ENCODE assay signal across 1 cellular context in the genomic region with DNA sequence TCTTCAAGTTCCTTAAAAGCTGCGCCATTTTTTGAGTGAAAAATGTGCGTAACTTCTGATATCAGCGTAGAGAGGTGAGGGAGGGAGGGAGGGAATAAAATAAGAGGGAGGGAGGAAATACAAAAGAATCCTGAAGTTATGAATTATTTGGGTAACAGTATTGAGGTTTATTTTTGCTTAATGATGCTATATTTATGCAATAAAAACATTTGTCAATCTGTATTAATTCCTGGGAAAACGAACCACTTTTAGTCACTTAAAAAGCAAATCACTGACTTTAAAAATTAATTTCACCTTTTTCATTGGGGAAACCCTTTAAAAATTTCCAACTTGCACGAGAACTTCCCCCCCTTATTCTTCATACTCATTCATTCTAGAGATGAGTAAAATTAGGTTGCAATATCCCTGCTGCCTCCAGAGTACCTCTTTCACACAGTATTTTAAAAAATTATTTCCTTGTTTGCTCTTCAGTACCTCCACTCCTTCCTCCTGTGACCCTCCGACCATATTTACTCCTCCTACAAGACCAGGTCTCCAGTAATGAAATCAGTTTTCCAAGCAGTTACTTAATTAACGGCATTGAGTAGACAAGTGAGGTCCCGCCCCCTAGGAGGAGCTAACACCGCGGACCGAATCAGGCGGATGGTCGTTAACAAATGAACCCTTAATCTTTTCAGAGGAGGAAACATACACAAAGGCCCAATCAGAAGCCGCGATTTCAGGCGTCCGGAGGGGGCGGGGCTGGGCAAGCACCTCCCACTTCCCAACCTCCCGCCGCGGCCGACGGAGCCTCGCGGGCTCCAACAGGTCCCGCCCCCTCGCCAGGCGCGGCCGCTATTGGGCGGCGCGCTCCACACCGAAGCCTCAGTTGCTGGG.
TF ChIP-seq lines count a peak whose summit lies in the region.

No MANE protein-coding gene starts in this region.

TF ChIP-seq in HepG2, 621 proteins besides CTCF, POLR2A, EP300 and RAD21 (continued from another document and continues in another):
- TF ChIP-seq RBFOX2 (IDR thresholded peaks at IDR 0.05; ENCODE audit: low read depth, low read length): peak; percentile 64; the same call in 1 of the 2 replicates
- TF ChIP-seq, protein P1, sequence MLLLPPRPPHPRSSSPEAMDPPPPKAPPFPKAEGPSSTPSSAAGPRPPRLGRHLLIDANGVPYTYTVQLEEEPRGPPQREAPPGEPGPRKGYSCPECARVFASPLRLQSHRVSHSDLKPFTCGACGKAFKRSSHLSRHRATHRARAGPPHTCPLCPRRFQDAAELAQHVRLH (CRISPR knock-in tag; IDR thresholded peaks at IDR 0.05; ENCODE audit: borderline replicate concordance, low read depth): no peak
- peak; percentile 53; the same call in 1 of the 2 replicates for TF ChIP-seq RFX5 (IDR thresholded peaks at IDR 0.05; ENCODE audit: low read depth, low read length)
- TF ChIP-seq, protein P2, sequence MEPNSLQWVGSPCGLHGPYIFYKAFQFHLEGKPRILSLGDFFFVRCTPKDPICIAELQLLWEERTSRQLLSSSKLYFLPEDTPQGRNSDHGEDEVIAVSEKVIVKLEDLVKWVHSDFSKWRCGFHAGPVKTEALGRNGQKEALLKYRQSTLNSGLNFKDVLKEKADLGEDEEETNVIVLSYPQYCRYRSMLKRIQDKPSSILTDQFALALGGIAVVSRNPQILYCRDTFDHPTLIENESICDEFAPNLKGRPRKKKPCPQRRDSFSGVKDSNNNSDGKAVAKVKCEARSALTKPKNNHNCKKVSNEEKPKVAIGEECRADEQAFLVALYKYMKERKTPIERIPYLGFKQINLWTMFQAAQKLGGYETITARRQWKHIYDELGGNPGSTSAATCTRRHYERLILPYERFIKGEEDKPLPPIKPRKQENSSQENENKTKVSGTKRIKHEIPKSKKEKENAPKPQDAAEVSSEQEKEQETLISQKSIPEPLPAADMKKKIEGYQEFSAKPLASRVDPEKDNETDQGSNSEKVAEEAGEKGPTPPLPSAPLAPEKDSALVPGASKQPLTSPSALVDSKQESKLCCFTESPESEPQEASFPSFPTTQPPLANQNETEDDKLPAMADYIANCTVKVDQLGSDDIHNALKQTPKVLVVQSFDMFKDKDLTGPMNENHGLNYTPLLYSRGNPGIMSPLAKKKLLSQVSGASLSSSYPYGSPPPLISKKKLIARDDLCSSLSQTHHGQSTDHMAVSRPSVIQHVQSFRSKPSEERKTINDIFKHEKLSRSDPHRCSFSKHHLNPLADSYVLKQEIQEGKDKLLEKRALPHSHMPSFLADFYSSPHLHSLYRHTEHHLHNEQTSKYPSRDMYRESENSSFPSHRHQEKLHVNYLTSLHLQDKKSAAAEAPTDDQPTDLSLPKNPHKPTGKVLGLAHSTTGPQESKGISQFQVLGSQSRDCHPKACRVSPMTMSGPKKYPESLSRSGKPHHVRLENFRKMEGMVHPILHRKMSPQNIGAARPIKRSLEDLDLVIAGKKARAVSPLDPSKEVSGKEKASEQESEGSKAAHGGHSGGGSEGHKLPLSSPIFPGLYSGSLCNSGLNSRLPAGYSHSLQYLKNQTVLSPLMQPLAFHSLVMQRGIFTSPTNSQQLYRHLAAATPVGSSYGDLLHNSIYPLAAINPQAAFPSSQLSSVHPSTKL (CRISPR knock-in tag; IDR thresholded peaks at IDR 0.05): 0 out of 2 replicates have a peak, but pooled peaks have one; percentile 7
- TF ChIP-seq ZNF720 (CRISPR knock-in tag; IDR thresholded peaks at IDR 0.05): no peak
- no peak for TF ChIP-seq ZSCAN22 (CRISPR knock-in tag; IDR thresholded peaks at IDR 0.05)
- TF ChIP-seq ZMYM4 (CRISPR knock-in tag; IDR thresholded peaks at IDR 0.05): peak; percentile 81
- TF ChIP-seq, protein P3, sequence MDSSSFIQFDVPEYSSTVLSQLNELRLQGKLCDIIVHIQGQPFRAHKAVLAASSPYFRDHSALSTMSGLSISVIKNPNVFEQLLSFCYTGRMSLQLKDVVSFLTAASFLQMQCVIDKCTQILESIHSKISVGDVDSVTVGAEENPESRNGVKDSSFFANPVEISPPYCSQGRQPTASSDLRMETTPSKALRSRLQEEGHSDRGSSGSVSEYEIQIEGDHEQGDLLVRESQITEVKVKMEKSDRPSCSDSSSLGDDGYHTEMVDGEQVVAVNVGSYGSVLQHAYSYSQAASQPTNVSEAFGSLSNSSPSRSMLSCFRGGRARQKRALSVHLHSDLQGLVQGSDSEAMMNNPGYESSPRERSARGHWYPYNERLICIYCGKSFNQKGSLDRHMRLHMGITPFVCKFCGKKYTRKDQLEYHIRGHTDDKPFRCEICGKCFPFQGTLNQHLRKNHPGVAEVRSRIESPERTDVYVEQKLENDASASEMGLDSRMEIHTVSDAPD (CRISPR knock-in tag; IDR thresholded peaks at IDR 0.05): no peak
- TF ChIP-seq KLF12 (CRISPR knock-in tag; IDR thresholded peaks at IDR 0.05; ENCODE audit: borderline replicate concordance): no peak
- TF ChIP-seq CENPT (CRISPR knock-in tag; IDR thresholded peaks at IDR 0.05; ENCODE audit: low read depth): no peak
- TF ChIP-seq TGIF2 (CRISPR knock-in tag; IDR thresholded peaks at IDR 0.05): 0 out of 2 replicates have a peak, but pooled peaks have one; percentile 3
- no peak for TF ChIP-seq STAG1 (CRISPR knock-in tag; IDR thresholded peaks at IDR 0.05)
- TF ChIP-seq MIER2 (CRISPR knock-in tag; IDR thresholded peaks at IDR 0.05): no peak
- TF ChIP-seq, protein P4, sequence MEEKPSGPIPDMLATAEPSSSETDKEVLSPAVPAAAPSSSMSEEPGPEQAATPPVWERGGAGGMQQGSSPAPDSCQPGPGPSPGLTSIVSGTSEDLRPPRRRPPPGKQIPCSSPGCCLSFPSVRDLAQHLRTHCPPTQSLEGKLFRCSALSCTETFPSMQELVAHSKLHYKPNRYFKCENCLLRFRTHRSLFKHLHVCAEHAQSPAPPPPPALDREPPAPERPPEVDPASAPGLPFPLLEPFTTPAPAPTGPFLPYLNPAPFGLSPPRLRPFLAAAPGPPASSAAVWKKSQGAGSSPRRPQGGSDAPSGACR (CRISPR knock-in tag; IDR thresholded peaks at IDR 0.05): no peak
- TF ChIP-seq MXD4 (CRISPR knock-in tag; IDR thresholded peaks at IDR 0.05): no peak
- TF ChIP-seq CREB1 (IDR thresholded peaks at IDR 0.05): peak; percentile 39; the same call in 1 of the 2 replicates
- no peak for TF ChIP-seq CREB1 (CRISPR knock-in tag; IDR thresholded peaks at IDR 0.05)
- TF ChIP-seq ZNF451 (CRISPR knock-in tag; IDR thresholded peaks at IDR 0.05): no peak
- TF ChIP-seq, protein P5, sequence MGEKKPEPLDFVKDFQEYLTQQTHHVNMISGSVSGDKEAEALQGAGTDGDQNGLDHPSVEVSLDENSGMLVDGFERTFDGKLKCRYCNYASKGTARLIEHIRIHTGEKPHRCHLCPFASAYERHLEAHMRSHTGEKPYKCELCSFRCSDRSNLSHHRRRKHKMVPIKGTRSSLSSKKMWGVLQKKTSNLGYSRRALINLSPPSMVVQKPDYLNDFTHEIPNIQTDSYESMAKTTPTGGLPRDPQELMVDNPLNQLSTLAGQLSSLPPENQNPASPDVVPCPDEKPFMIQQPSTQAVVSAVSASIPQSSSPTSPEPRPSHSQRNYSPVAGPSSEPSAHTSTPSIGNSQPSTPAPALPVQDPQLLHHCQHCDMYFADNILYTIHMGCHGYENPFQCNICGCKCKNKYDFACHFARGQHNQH (CRISPR knock-in tag; IDR thresholded peaks at IDR 0.05): 0 out of 2 replicates have a peak, but pooled peaks have one; percentile 40
- TF ChIP-seq POLR2AphosphoS5 (IDR thresholded peaks at IDR 0.05; ENCODE audit: low read depth, low read length): peak; percentile 84
- TF ChIP-seq, protein P6, sequence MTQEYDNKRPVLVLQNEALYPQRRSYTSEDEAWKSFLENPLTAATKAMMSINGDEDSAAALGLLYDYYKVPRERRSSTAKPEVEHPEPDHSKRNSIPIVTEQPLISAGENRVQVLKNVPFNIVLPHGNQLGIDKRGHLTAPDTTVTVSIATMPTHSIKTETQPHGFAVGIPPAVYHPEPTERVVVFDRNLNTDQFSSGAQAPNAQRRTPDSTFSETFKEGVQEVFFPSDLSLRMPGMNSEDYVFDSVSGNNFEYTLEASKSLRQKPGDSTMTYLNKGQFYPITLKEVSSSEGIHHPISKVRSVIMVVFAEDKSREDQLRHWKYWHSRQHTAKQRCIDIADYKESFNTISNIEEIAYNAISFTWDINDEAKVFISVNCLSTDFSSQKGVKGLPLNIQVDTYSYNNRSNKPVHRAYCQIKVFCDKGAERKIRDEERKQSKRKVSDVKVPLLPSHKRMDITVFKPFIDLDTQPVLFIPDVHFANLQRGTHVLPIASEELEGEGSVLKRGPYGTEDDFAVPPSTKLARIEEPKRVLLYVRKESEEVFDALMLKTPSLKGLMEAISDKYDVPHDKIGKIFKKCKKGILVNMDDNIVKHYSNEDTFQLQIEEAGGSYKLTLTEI (CRISPR knock-in tag; conservative IDR thresholded peaks at IDR 0.05): no peak
- no peak for TF ChIP-seq ZNF577 (CRISPR knock-in tag; IDR thresholded peaks at IDR 0.05; ENCODE audit: borderline replicate concordance, low read depth)
- peak; percentile 89 for TF ChIP-seq CHD2 (IDR thresholded peaks at IDR 0.05; ENCODE audit: low read depth, low read length)
- TF ChIP-seq ZNF678 (CRISPR knock-in tag; IDR thresholded peaks at IDR 0.05): no peak
- 0 out of 2 replicates have a peak, but pooled peaks have one; percentile 7 for TF ChIP-seq YEATS4 (CRISPR knock-in tag; IDR thresholded peaks at IDR 0.05; ENCODE audit: borderline replicate concordance)
- TF ChIP-seq, protein P7, sequence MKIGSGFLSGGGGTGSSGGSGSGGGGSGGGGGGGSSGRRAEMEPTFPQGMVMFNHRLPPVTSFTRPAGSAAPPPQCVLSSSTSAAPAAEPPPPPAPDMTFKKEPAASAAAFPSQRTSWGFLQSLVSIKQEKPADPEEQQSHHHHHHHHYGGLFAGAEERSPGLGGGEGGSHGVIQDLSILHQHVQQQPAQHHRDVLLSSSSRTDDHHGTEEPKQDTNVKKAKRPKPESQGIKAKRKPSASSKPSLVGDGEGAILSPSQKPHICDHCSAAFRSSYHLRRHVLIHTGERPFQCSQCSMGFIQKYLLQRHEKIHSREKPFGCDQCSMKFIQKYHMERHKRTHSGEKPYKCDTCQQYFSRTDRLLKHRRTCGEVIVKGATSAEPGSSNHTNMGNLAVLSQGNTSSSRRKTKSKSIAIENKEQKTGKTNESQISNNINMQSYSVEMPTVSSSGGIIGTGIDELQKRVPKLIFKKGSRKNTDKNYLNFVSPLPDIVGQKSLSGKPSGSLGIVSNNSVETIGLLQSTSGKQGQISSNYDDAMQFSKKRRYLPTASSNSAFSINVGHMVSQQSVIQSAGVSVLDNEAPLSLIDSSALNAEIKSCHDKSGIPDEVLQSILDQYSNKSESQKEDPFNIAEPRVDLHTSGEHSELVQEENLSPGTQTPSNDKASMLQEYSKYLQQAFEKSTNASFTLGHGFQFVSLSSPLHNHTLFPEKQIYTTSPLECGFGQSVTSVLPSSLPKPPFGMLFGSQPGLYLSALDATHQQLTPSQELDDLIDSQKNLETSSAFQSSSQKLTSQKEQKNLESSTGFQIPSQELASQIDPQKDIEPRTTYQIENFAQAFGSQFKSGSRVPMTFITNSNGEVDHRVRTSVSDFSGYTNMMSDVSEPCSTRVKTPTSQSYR (CRISPR knock-in tag; IDR thresholded peaks at IDR 0.05; ENCODE audit: borderline replicate concordance): no peak
- no peak for TF ChIP-seq SRY (CRISPR knock-in tag; IDR thresholded peaks at IDR 0.05)
- TF ChIP-seq ZZZ3 (CRISPR knock-in tag; IDR thresholded peaks at IDR 0.05; ENCODE audit: borderline replicate concordance): no peak
- no peak for TF ChIP-seq SUZ12 (IDR thresholded peaks at IDR 0.05; ENCODE audit: low read depth, low read length)
- no peak for TF ChIP-seq SSRP1 (CRISPR knock-in tag; IDR thresholded peaks at IDR 0.05)
- TF ChIP-seq ZNF350 (CRISPR knock-in tag; IDR thresholded peaks at IDR 0.05; ENCODE audit: borderline replicate concordance, low read depth): 0 out of 2 replicates have a peak, but pooled peaks have one; percentile 16
- no peak for TF ChIP-seq SETDB1 (CRISPR knock-in tag; IDR thresholded peaks at IDR 0.05; ENCODE audit: borderline replicate concordance)
- TF ChIP-seq GZF1 (CRISPR knock-in tag; IDR thresholded peaks at IDR 0.05): no peak
- TF ChIP-seq, protein P8, sequence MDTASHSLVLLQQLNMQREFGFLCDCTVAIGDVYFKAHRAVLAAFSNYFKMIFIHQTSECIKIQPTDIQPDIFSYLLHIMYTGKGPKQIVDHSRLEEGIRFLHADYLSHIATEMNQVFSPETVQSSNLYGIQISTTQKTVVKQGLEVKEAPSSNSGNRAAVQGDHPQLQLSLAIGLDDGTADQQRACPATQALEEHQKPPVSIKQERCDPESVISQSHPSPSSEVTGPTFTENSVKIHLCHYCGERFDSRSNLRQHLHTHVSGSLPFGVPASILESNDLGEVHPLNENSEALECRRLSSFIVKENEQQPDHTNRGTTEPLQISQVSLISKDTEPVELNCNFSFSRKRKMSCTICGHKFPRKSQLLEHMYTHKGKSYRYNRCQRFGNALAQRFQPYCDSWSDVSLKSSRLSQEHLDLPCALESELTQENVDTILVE (CRISPR knock-in tag; IDR thresholded peaks at IDR 0.05): no peak
- TF ChIP-seq ZNF775 (CRISPR knock-in tag; IDR thresholded peaks at IDR 0.05; ENCODE audit: borderline replicate concordance): no peak
- TF ChIP-seq SP140L (CRISPR knock-in tag; IDR thresholded peaks at IDR 0.05; ENCODE audit: borderline replicate concordance): peak; percentile 54; the same call in 1 of the 2 replicates
- TF ChIP-seq NR2F2 (IDR thresholded peaks at IDR 0.05; ENCODE audit: borderline replicate concordance, low read depth): no peak
- TF ChIP-seq SMAD3 (CRISPR knock-in tag; IDR thresholded peaks at IDR 0.05): no peak; the same call in 1 of the 2 replicates
- 0 out of 2 replicates have a peak, but pooled peaks have one; percentile 32 for TF ChIP-seq TOE1 (CRISPR knock-in tag; IDR thresholded peaks at IDR 0.05)
- TF ChIP-seq KMT2A (CRISPR knock-in tag; IDR thresholded peaks at IDR 0.05): no peak
- 0 out of 2 replicates have a peak, but pooled peaks have one; percentile 32 for TF ChIP-seq ZNF317 (CRISPR knock-in tag; IDR thresholded peaks at IDR 0.05)
- TF ChIP-seq, protein P9, sequence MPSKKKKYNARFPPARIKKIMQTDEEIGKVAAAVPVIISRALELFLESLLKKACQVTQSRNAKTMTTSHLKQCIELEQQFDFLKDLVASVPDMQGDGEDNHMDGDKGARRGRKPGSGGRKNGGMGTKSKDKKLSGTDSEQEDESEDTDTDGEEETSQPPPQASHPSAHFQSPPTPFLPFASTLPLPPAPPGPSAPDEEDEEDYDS (CRISPR knock-in tag; IDR thresholded peaks at IDR 0.05): peak; percentile 67
- TF ChIP-seq SP4 (CRISPR knock-in tag; IDR thresholded peaks at IDR 0.05): peak; percentile 75
- TF ChIP-seq REL (CRISPR knock-in tag; conservative IDR thresholded peaks at IDR 0.05): no peak
- TF ChIP-seq GATAD1 (CRISPR knock-in tag; IDR thresholded peaks at IDR 0.05): no peak
- peak; percentile 95 for TF ChIP-seq MIXL1 (CRISPR knock-in tag; IDR thresholded peaks at IDR 0.05)
- TF ChIP-seq AHR (CRISPR knock-in tag; IDR thresholded peaks at IDR 0.05): no peak
- TF ChIP-seq, protein P10, sequence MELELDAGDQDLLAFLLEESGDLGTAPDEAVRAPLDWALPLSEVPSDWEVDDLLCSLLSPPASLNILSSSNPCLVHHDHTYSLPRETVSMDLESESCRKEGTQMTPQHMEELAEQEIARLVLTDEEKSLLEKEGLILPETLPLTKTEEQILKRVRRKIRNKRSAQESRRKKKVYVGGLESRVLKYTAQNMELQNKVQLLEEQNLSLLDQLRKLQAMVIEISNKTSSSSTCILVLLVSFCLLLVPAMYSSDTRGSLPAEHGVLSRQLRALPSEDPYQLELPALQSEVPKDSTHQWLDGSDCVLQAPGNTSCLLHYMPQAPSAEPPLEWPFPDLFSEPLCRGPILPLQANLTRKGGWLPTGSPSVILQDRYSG (CRISPR knock-in tag; IDR thresholded peaks at IDR 0.05): no peak
- TF ChIP-seq ELF3 (CRISPR knock-in tag; IDR thresholded peaks at IDR 0.05): 0 out of 2 replicates have a peak, but pooled peaks have one; percentile 24
- 0 out of 2 replicates have a peak, but pooled peaks have one; percentile 20 for TF ChIP-seq MIER3 (CRISPR knock-in tag; IDR thresholded peaks at IDR 0.05; ENCODE audit: borderline replicate concordance)
- TF ChIP-seq ADNP (CRISPR knock-in tag; IDR thresholded peaks at IDR 0.05): no peak
